ENCODE assay signal across 19 cellular contexts in genomic region chr16:2709588-2709984, GRCh38. TPM values are rescaled to one million over a fixed set of nuclear protein-coding genes. Genes with fewer than 3 reads are reported as not detected.
DNase-seq lines count a peak whose midpoint lies in the region; ATAC-seq, FAIRE-seq and TF ChIP-seq lines count a peak whose summit lies in the region.
"Had no signal": no experiment of that assay in that cellular context is flagged by ENCODE, and none has a peak within 500 bp of the region (broad histone marks: within the 10 kb centered on the region; RNA-seq: fewer than 3 reads in every experiment).

No MANE protein-coding gene starts in this region.

- no peak overlapping the region for H2BK5ac ChIP-seq in H1 (ENCODE audit: low read depth, low read length)

- no peak overlapping the region for H3K56ac ChIP-seq in H1 (replicated peaks; ENCODE audit: insufficient read length, low read depth, low read length)

- no peak overlapping the region for H2BK12ac ChIP-seq in H1 (ENCODE audit: low read depth, low read length)

- CTCF ChIA-PET in RWPE1 (lab: Yijun Ruan, JAX), result interaction anchor here (1.1 kb wide), 1 partner anchor 10 kb away, joined by 3 read pairs; no protein-coding TSS in a partner anchor
- CTCF ChIA-PET in H1 (lab: Charles Lee; ENCODE audit: partially characterized antibody), result interaction anchor here (1.8 kb wide), 1 partner anchor 10 kb away, joined by 3 read pairs; no protein-coding TSS in a partner anchor

- H3K4ac ChIP-seq in H1 (replicated peaks; ENCODE audit: insufficient read length, low read depth, low read length), result no peak overlapping the region

- peak overlapping the region; percentile 9 to 76 (median 51); a peak in 21 of 22 replicates for H3K4me2 ChIP-seq in BLaER1 treated with 17β-estradiol and CSF1 and Interleukin-3, amounts not matched to agents 10 nM and 100 nM
- no peak overlapping the region for H3K4me2 ChIP-seq in H1 (ENCODE audit: insufficient read depth in 1 of 2, low read depth in 2 of 2, low read length in 2 of 2)

- H4K8ac ChIP-seq in H1 (ENCODE audit: extremely low read depth, insufficient read depth, low read length), result peak overlapping the region; percentile 11; the same call in 1 of the 2 replicates

- no peak for TF ChIP-seq POLR2A in H1 (IDR thresholded peaks at IDR 0.05; ENCODE audit: control extremely low read depth in 1 of 2, low read depth in 2 of 2, low read length in 2 of 2)
- no peak for TF ChIP-seq POLR2A in spleen (IDR thresholded peaks at IDR 0.05)

- no peak overlapping the region for H3K23ac ChIP-seq in H1 (ENCODE audit: insufficient read length)

- H3K9ac ChIP-seq in BLaER1 treated with 17β-estradiol and CSF1 and Interleukin-3, amounts not matched to agents 10 nM and 100 nM, result peak overlapping the region in 8 of 11 experiments; percentile 6 to 52 (median 29); a peak in 9 of 22 replicates
- H3K9ac ChIP-seq in H1 (replicated peaks in 1 of 4; ENCODE audit: extremely low read depth in 1 of 4, low read depth in 3 of 4, low read length in 3 of 4), result no peak overlapping the region
- H3K9ac ChIP-seq: GM23248 had no signal

- no peak overlapping the region for H2BK120ac ChIP-seq in H1 (replicated peaks; ENCODE audit: low read depth, low read length)

- TF ChIP-seq RAD21 in H1 (IDR thresholded peaks at IDR 0.05 in 1 of 2, conservative IDR thresholded peaks at IDR 0.05 in 1 of 2; ENCODE audit: low read depth in 2 of 2, low read length in 2 of 2), result no peak

- no peak overlapping the region for H3K4me3 ChIP-seq in BLaER1 treated with 17β-estradiol and CSF1 and Interleukin-3, amounts not matched to agents 10 nM and 100 nM
- no peak overlapping the region for H3K4me3 ChIP-seq in H1 (ENCODE audit: extremely low read depth in 1 of 4, insufficient read depth in 2 of 4, low read depth in 3 of 4, low read length in 4 of 4)
- no peak overlapping the region for H3K4me3 ChIP-seq in spleen
- H3K4me3 ChIP-seq: GM23248 had no signal

- DNase-seq in RWPE1 (ENCODE audit: low spot score) (no peak), H1 (ENCODE audit: low read depth in 1 of 2, low spot score in 2 of 2) (no peak), spleen (peak; percentile 58), inferior parietal cortex (ENCODE audit: extremely low spot score) (no peak)
- DNase-seq: Caco-2; CD4-positive, alpha-beta T cell; GM23248; HCEC 1CT; HFFc6 had no signal

- no peak for TF ChIP-seq EP300 in H1 (IDR thresholded peaks at IDR 0.05; ENCODE audit: borderline replicate concordance in 1 of 2, low read depth in 2 of 2, low read length in 2 of 2)

- H3K27ac ChIP-seq in BLaER1 treated with 17β-estradiol and CSF1 and Interleukin-3, amounts not matched to agents 10 nM and 100 nM, result no peak overlapping the region; a peak in 1 of 22 replicates
- H3K27ac ChIP-seq in RWPE1 (peak overlapping the region; percentile 43; the same call in 1 of the 2 replicates), H1 (ENCODE audit: low read depth, low read length) (no peak overlapping the region), spleen (no peak overlapping the region)
- H3K27ac ChIP-seq: C4-2B, GM23248, HL-60 had no signal

- no peak overlapping the region for H2AFZ ChIP-seq in H1 (ENCODE audit: low read length)
- H2AFZ ChIP-seq: GM23248 had no signal

- peaks cover 40 to 57% (median 53%) of the 10 kb centered on the region in 11 experiments for H3K36me3 ChIP-seq in BLaER1 treated with 17β-estradiol and CSF1 and Interleukin-3, amounts not matched to agents 10 nM and 100 nM
- peaks cover 4 to 15% (median 11%) of the 10 kb centered on the region in 4 experiments; a peak in 5 of 8 replicates for H3K36me3 ChIP-seq in H1 (ENCODE audit: control insufficient read depth in 2 of 4, insufficient read depth in 4 of 4, low read length in 3 of 4)
- H3K36me3 ChIP-seq in spleen, result peaks cover 0 to 58% (median 45%) of the 10 kb centered on the region in 6 donors

- no peak overlapping the region for H2BK20ac ChIP-seq in H1 (ENCODE audit: low read length)

- ATAC-seq in GM19035 (IDR thresholded peaks at IDR 0.05; ENCODE audit: unreplicated experiment) (no peak), GM21381 (IDR thresholded peaks at IDR 0.05; ENCODE audit: unreplicated experiment) (no peak)

- H3K9me3 ChIP-seq in BLaER1 treated with 17β-estradiol and CSF1 and Interleukin-3, amounts not matched to agents 10 nM and 100 nM (replicated peaks in 1 of 11), result no peaks in the 10 kb centered on the region
- H3K9me3 ChIP-seq in H1 (ENCODE audit: insufficient read depth in 2 of 2, low read depth in 1 of 2, low read length in 1 of 2) (no peaks in the 10 kb centered on the region), spleen (no peaks in the 10 kb centered on the region)
- H3K9me3 ChIP-seq: Caco-2 had no signal

- H4K5ac ChIP-seq in H1 (ENCODE audit: insufficient read length, low read depth, low read length), result no peak overlapping the region

- no peak for TF ChIP-seq CTCF in RWPE1 (conservative IDR thresholded peaks at IDR 0.05; ENCODE audit: low read depth)
- no peak for TF ChIP-seq CTCF in H1 (IDR thresholded peaks at IDR 0.05; ENCODE audit: control extremely low read depth in 1 of 3, insufficient read depth in 1 of 3, low read depth in 1 of 3, low read length in 3 of 3)
- no peak for TF ChIP-seq CTCF in spleen (IDR thresholded peaks at IDR 0.05 in 8 of 11, conservative IDR thresholded peaks at IDR 0.05 in 3 of 11)

- H4K91ac ChIP-seq in H1 (replicated peaks; ENCODE audit: insufficient read length, low read length), result no peak overlapping the region

- POLR2A ChIA-PET in RWPE1 (lab: Yijun Ruan, JAX; ENCODE audit: low non-redundant PET) (interaction anchor here (0.5 kb wide), 1 partner anchor 58 kb away, joined by 5 read pairs; no protein-coding TSS in a partner anchor), H1 (lab: Charles Lee; ENCODE audit: partially characterized antibody) (interaction anchor here (1.1 to 3.4 kb wide), 4 partner anchors 11 to 27 kb away, joined by 3 to 9 read pairs (median 6); partner anchors contain the start of genes KCTD5 and PRSS27)

- H3K4me1 ChIP-seq in BLaER1 treated with 17β-estradiol and CSF1 and Interleukin-3, amounts not matched to agents 10 nM and 100 nM, result peaks cover 24 to 76% (median 51%) of the 10 kb centered on the region in 10 experiments
- no peaks in the 10 kb centered on the region for H3K4me1 ChIP-seq in H1 (replicated peaks in 1 of 4; ENCODE audit: control insufficient read depth in 3 of 4, insufficient read depth in 4 of 4, low read length in 3 of 4)
- H3K4me1 ChIP-seq in spleen, result no peaks in the 10 kb centered on the region
- H3K4me1 ChIP-seq: Caco-2 had no signal

- H2BK15ac ChIP-seq in H1 (ENCODE audit: low read length), result no peak overlapping the region

- FAIRE-seq in H1 (lab: Jason Lieb, UNC), result no peak
- FAIRE-seq: D721Med, G401.6, GM19239, H54 had no signal

- H3K27me3 ChIP-seq in BLaER1 treated with 17β-estradiol and CSF1 and Interleukin-3, amounts not matched to agents 10 nM and 100 nM, result no peaks in the 10 kb centered on the region
- H3K27me3 ChIP-seq in H1 (replicated peaks in 1 of 4; ENCODE audit: control insufficient read depth in 3 of 4, extremely low read depth in 1 of 4, insufficient read depth in 3 of 4, low read length in 3 of 4) (no peaks in the 10 kb centered on the region; a peak in 1 of 7 replicates), spleen (replicated peaks in 1 of 7) (peaks cover 0 to 7% (median 0%) of the 10 kb centered on the region in 7 donors)

- H3K18ac ChIP-seq in H1 (ENCODE audit: extremely low read depth, low read length), result no peak overlapping the region

- H3K23me2 ChIP-seq in H1 (ENCODE audit: low read depth, low read length), result peaks cover 2% of the 10 kb centered on the region; the same call in 1 of the 2 replicates

- no peak overlapping the region for H2AK5ac ChIP-seq in H1 (ENCODE audit: low read depth, low read length)

- peaks cover 65 to 100% (median 92%) of the 10 kb centered on the region in 11 experiments for H4K20me1 ChIP-seq in BLaER1 treated with 17β-estradiol and CSF1 and Interleukin-3, amounts not matched to agents 10 nM and 100 nM
- H4K20me1 ChIP-seq in H1 (replicated peaks in 1 of 2; ENCODE audit: control insufficient read depth in 1 of 2, insufficient read depth in 2 of 2, low read length in 2 of 2), result peaks cover 4 to 25% of the 10 kb centered on the region in 2 experiments

- intact Hi-C loops in spleen (cut with DNase I; ENCODE audit: low total_unique reads), result no loop called here

- no peaks in the 10 kb centered on the region for H3K79me2 ChIP-seq in H1 (ENCODE audit: control insufficient read depth in 1 of 2, insufficient read depth in 2 of 2, low read length in 2 of 2)

- 86% methylated on average over 10 of the region's 10 CpGs; no CpG with 5 or more reads in 1 of the 2 experiments for WGBS in H1 (ENCODE audit: extremely low coverage in 1 of 2, insufficient coverage in 1 of 2, insufficient read length in 1 of 2, insufficient replicate concordance in 2 of 2, low coverage in 1 of 2, low lambda C conversion rate in 2 of 2, missing lambda C conversion rate in 1 of 2), 2 experiments
- 93 to 96% (median 94%) methylated on average over 7 to 10 of the region's 10 CpGs; no CpG with 5 or more reads in 1 of the 5 donors for WGBS in spleen, 5 donors

- H3K79me1 ChIP-seq in H1 (ENCODE audit: low read depth, low read length), result no peaks in the 10 kb centered on the region

- no peak overlapping the region for H3K14ac ChIP-seq in H1 (ENCODE audit: insufficient read length)

RNA-seq across cellular contexts. Expression of gene PRSS27, which starts 10.4 kb away (rescaled TPM):
- 1.3 and 2.2 TPM in 2 replicates for total RNA-seq in H1 (2021; fragmentation: NEBNext Ultra II Directional; extraction: Animal tissue kit (Norgen Biotek cat#: 25700))
- polyA plus RNA-seq in H1 (2011; rRNA removed), result 7.5 and 10.5 TPM in 2 replicates
- polyA plus RNA-seq in H1 (2011; cell fraction: cytosol; rRNA removed), result 9.6 TPM
- polyA plus RNA-seq in H1 (2011; cell fraction: nucleus; rRNA removed), result 9.4 TPM
- polyA plus RNA-seq in H1 (2012, experiment 1 of 2), result 2.8 to 4.0 TPM (median 3.3 TPM) in 4 replicates
- 1.9 TPM for polyA plus RNA-seq in H1 (2012, experiment 2 of 2)
- polyA plus RNA-seq in H1 (2013, experiment 1 of 2), result 2.7 TPM
- polyA plus RNA-seq in H1 (2013, experiment 2 of 2), result 2.2 TPM
- polyA minus RNA-seq in H1 (2011; rRNA and poly(A)+ RNA removed), result 0.95 and 1.1 TPM in 2 replicates
- polyA minus RNA-seq in H1 (2011; cell fraction: cytosol; rRNA and poly(A)+ RNA removed), result 2.5 TPM
- polyA minus RNA-seq in H1 (2011; cell fraction: nucleus; rRNA and poly(A)+ RNA removed), result 3.3 TPM
- 1 to 10 TPM in 6 of 7 donors, under 1 TPM in 1; 0.84 to 2.1 (median 1.2) TPM for total RNA-seq in spleen
- polyA plus RNA-seq in spleen, result 1 to 10 TPM; 1.2 to 1.5 (median 1.2) TPM
- total RNA-seq: HT1080 had no signal

RNA-seq across cellular contexts. Expression of gene KCTD5, which starts 27.3 kb away (rescaled TPM):
- total RNA-seq in H1 (2021; fragmentation: NEBNext Ultra II Directional; extraction: Animal tissue kit (Norgen Biotek cat#: 25700)), result 24.8 and 26.6 TPM in 2 replicates
- polyA plus RNA-seq in H1 (2011; rRNA removed) (31.8 and 46.8 TPM in 2 replicates), spleen (10 to 100 TPM; 13.1 to 24.1 (median 19.2) TPM)
- 38.3 TPM for polyA plus RNA-seq in H1 (2011; cell fraction: cytosol; rRNA removed)
- 28.2 TPM for polyA plus RNA-seq in H1 (2011; cell fraction: nucleus; rRNA removed)
- 14.3 to 21.1 TPM (median 19.7 TPM) in 4 replicates for polyA plus RNA-seq in H1 (2012, experiment 1 of 2)
- polyA plus RNA-seq in H1 (2012, experiment 2 of 2), result 24.0 TPM
- 22.7 TPM for polyA plus RNA-seq in H1 (2013, experiment 1 of 2)
- 25.6 TPM for polyA plus RNA-seq in H1 (2013, experiment 2 of 2)
- polyA minus RNA-seq in H1 (2011; rRNA and poly(A)+ RNA removed), result 14.1 and 15.5 TPM in 2 replicates
- polyA minus RNA-seq in H1 (2011; cell fraction: cytosol; rRNA and poly(A)+ RNA removed), result 12.3 TPM
- 29.0 TPM for polyA minus RNA-seq in H1 (2011; cell fraction: nucleus; rRNA and poly(A)+ RNA removed)
- 10 to 100 TPM; 20.5 to 32.1 (median 28.2) TPM for total RNA-seq in spleen

RNA-seq across cellular contexts. Expression of gene SRRM2, which starts 42.9 kb away (rescaled TPM):
- 563 and 579 TPM in 2 replicates for total RNA-seq in H1 (2021; fragmentation: NEBNext Ultra II Directional; extraction: Animal tissue kit (Norgen Biotek cat#: 25700))
- polyA plus RNA-seq in H1 (2011; rRNA removed), result 300 and 654 TPM in 2 replicates
- polyA plus RNA-seq in H1 (2011; cell fraction: cytosol; rRNA removed), result 295 TPM
- polyA plus RNA-seq in H1 (2011; cell fraction: nucleus; rRNA removed), result 2,432 TPM
- polyA plus RNA-seq in H1 (2012, experiment 1 of 2), result 719 to 870 TPM (median 834 TPM) in 4 replicates
- 118 TPM for polyA plus RNA-seq in H1 (2012, experiment 2 of 2)
- polyA plus RNA-seq in H1 (2013, experiment 1 of 2), result 837 TPM
- polyA plus RNA-seq in H1 (2013, experiment 2 of 2), result 754 TPM
- 129 and 194 TPM in 2 replicates for polyA minus RNA-seq in H1 (2011; rRNA and poly(A)+ RNA removed)
- polyA minus RNA-seq in H1 (2011; cell fraction: cytosol; rRNA and poly(A)+ RNA removed), result 277 TPM
- 360 TPM for polyA minus RNA-seq in H1 (2011; cell fraction: nucleus; rRNA and poly(A)+ RNA removed)
- 100 to 1,000 TPM; 590 to 922 (median 875) TPM for total RNA-seq in spleen
- 1,000 to 10,000 TPM in 1 of 3 donors, 100 to 1,000 TPM in 2; 239 to 1,169 (median 672) TPM for polyA plus RNA-seq in spleen

Comparison
In these comparisons a context has a peak if more than half of its experiments do, and no peak if none do; other contexts are left out.
1. H3K4me2 ChIP-seq: peak in BLaER1 treated with 17β-estradiol and CSF1 and Interleukin-3, amounts not matched to agents 10 nM and 100 nM (11 of 11); none in H1 (0 of 2).
2. H3K9ac ChIP-seq: peak in BLaER1 treated with 17β-estradiol and CSF1 and Interleukin-3, amounts not matched to agents 10 nM and 100 nM (8 of 11); none in H1 (0 of 4).